8 cellular contexts compared by ENCODE assay signal in genomic region chr18:26970637-26971036, GRCh38.
"Had no signal": no experiment of that assay in that cellular context is flagged by ENCODE, and none has a peak within 500 bp of the region (broad histone marks: within the 10 kb centered on the region; RNA-seq: fewer than 3 reads in every experiment).

No MANE protein-coding gene starts in this region.

- ATAC-seq: HCT116, K562 had no signal

- H3K27ac Mint-ChIP-seq: HFFc6 had no signal

- H3K4me3 Mint-ChIP-seq: HFFc6 had no signal

- H3K4me3 ChIP-seq: GM23248, HAP-1, K562 had no signal

- H3K9me3 ChIP-seq: HAP-1 had no signal

- H3K36me3 ChIP-seq: HAP-1 had no signal

- DNase-seq: GM23248, GOT3, H7, HFFc6, IMR-90 had no signal

- H3K27ac ChIP-seq: GM23248 had no signal

- H3K4me1 ChIP-seq: HAP-1 had no signal
